ENCODE assay signal across 2 cellular contexts in genomic region chr17:67565068-67565467, GRCh38.
TF ChIP-seq lines count a peak whose summit lies in the region.

No MANE protein-coding gene starts in this region.

TF ChIP-seq in HepG2, 621 proteins besides CTCF, POLR2A, EP300 and RAD21 (continued from another document):
- no peak for TF ChIP-seq ZBTB44 (CRISPR knock-in tag; IDR thresholded peaks at IDR 0.05)
- no peak for TF ChIP-seq KAT2B (IDR thresholded peaks at IDR 0.05; ENCODE audit: borderline replicate concordance, low read depth, low read length)
- TF ChIP-seq ZBTB37 (CRISPR knock-in tag; IDR thresholded peaks at IDR 0.05) = no peak
- TF ChIP-seq RNF2 (conservative IDR thresholded peaks at IDR 0.05; ENCODE audit: low read depth) = no peak
- no peak for TF ChIP-seq KLF6 (CRISPR knock-in tag; IDR thresholded peaks at IDR 0.05)
- TF ChIP-seq ZNF615 (CRISPR knock-in tag; IDR thresholded peaks at IDR 0.05; ENCODE audit: borderline replicate concordance) = no peak
- no peak for TF ChIP-seq THYN1 (CRISPR knock-in tag; IDR thresholded peaks at IDR 0.05; ENCODE audit: borderline replicate concordance, low read depth)
- TF ChIP-seq ZFP41 (CRISPR knock-in tag; IDR thresholded peaks at IDR 0.05; ENCODE audit: borderline replicate concordance) = no peak
- no peak for TF ChIP-seq ZNF383 (CRISPR knock-in tag; IDR thresholded peaks at IDR 0.05; ENCODE audit: borderline replicate concordance)
- no peak for TF ChIP-seq CREB1 (IDR thresholded peaks at IDR 0.05)
- TF ChIP-seq CREB1 (CRISPR knock-in tag; IDR thresholded peaks at IDR 0.05) = no peak
- TF ChIP-seq KDM6A (CRISPR knock-in tag; IDR thresholded peaks at IDR 0.05; ENCODE audit: low read depth) = no peak
- TF ChIP-seq FOXC1 (CRISPR knock-in tag; IDR thresholded peaks at IDR 0.05; ENCODE audit: borderline replicate concordance) = no peak
- TF ChIP-seq ARNT (IDR thresholded peaks at IDR 0.05) = no peak
- no peak for TF ChIP-seq ZC3H13 (CRISPR knock-in tag; IDR thresholded peaks at IDR 0.05)
- TF ChIP-seq DZIP1 (CRISPR knock-in tag; IDR thresholded peaks at IDR 0.05) = no peak

TF ChIP-seq in GM12878, 131 proteins besides CTCF, POLR2A, EP300 and RAD21 (continued from another document):
- TF ChIP-seq E4F1 (IDR thresholded peaks at IDR 0.05; ENCODE audit: borderline replicate concordance, partially characterized antibody) = no peak
